ENCODE assay signal across 6 cellular contexts in the genomic region with DNA sequence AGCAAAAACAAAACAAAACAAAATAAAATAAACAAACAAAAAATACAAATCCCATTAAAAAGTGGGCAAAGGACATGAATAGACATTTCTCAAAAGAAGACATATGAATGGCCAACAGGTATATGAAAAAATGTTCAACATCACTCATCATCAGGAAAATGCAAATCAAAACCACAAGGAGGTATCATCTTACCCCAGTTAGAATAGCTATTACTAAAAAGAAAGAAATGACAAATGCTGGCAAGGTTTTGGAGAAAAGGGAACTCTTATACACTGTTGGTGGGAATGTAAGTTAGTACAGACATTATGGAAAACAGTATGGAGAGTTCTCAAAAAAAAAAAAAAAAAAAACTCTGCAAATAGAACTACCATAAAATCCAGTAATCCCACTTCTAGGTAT. TPM values are rescaled to one million over a fixed set of nuclear protein-coding genes. Genes with fewer than 3 reads are reported as not detected.
DNase-seq lines count a peak whose midpoint lies in the region; ATAC-seq and TF ChIP-seq lines count a peak whose summit lies in the region.
"Not testable (repeated sequence)": the region's sequence is repeated elsewhere in the genome, so short reads cannot be mapped to it uniquely, and the experiment has no call there.

No MANE protein-coding gene starts in this region.

- H3K4me3 Mint-ChIP-seq in activated T-helper 17 cell treated with anti-CD3 and anti-CD28 coated beads, Interleukin-2, amount 50 U/mL, for 72 hours: not testable (repeated sequence)

- not testable (repeated sequence) for H2AFZ ChIP-seq in mammary epithelial cell (ENCODE audit: low read depth, low read length)

- not testable (repeated sequence) for H3K4me1 ChIP-seq in HEK293 (ENCODE audit: control insufficient read depth, insufficient read depth, low read length); mammary epithelial cell (ENCODE audit: insufficient read depth, low read length); foreskin keratinocyte

- POLR2A ChIA-PET in HEK293 (lab: Yijun Ruan, JAX): interaction anchor here (0.6 kb wide), 2 partner anchors 183 to 304 kb away, joined by 3 read pairs; no protein-coding TSS in a partner anchor

- H3K27me3 ChIP-seq in mammary epithelial cell (ENCODE audit: insufficient read depth, low read length); foreskin keratinocyte: not testable (repeated sequence)

- ATAC-seq in activated T-helper 17 cell treated with anti-CD3 and anti-CD28 coated beads, Interleukin-2, amount 50 U/mL, for 72 hours (replicated peaks): peak; percentile 32
- peak; percentile 14 for ATAC-seq in foreskin keratinocyte

- dilution Hi-C loops in mammary epithelial cell (cut with HindIII; ENCODE audit: low sequenced_read_pairs): loop anchor here (5.0 kb wide), 1 partner anchor 49 kb away; no protein-coding TSS in a partner anchor

- H3K4me2 ChIP-seq in mammary epithelial cell (ENCODE audit: insufficient read depth, low read depth, low read length): not testable (repeated sequence)

- not testable (repeated sequence) for H3K4me1 Mint-ChIP-seq in activated T-helper 17 cell treated with anti-CD3 and anti-CD28 coated beads, Interleukin-2, amount 50 U/mL, for 72 hours

- not testable (repeated sequence) for H3K4me3 ChIP-seq in HEK293 (ENCODE audit: low read depth, low read length); mammary epithelial cell (replicated peaks in 1 of 3; ENCODE audit: insufficient read depth in 1 of 3, low read depth in 2 of 3, low read length in 3 of 3)

- H3K27ac Mint-ChIP-seq in activated T-helper 17 cell treated with anti-CD3 and anti-CD28 coated beads, Interleukin-2, amount 50 U/mL, for 72 hours: not testable (repeated sequence)

- DNase-seq in M059J (ENCODE audit: low read depth): peak; percentile 10
- DNase-seq in NCI-H526 treated with DMSO at 0.1 percent for 48 hours (lab: John Stamatoyannopoulos, UW): peak; percentile 7
- DNase-seq in mammary epithelial cell: peak; percentile 45
- peak; percentile 40 to 64 for DNase-seq in foreskin keratinocyte

- not testable (repeated sequence) for H3K9ac ChIP-seq in mammary epithelial cell (ENCODE audit: insufficient read depth, low read length)

- H3K36me3 Mint-ChIP-seq in activated T-helper 17 cell treated with anti-CD3 and anti-CD28 coated beads, Interleukin-2, amount 50 U/mL, for 72 hours (ENCODE audit: low read depth): not testable (repeated sequence)

- H3K9me3 Mint-ChIP-seq in activated T-helper 17 cell treated with anti-CD3 and anti-CD28 coated beads, Interleukin-2, amount 50 U/mL, for 72 hours: not testable (repeated sequence)

- not testable (repeated sequence) for H3K27ac ChIP-seq in HEK293 (ENCODE audit: extremely low read depth, low read depth, low read length); mammary epithelial cell (ENCODE audit: insufficient read depth, low read depth, low read length); foreskin keratinocyte

- peaks cover 21% of the 10 kb centered on the region for H3K27me3 Mint-ChIP-seq in activated T-helper 17 cell treated with anti-CD3 and anti-CD28 coated beads, Interleukin-2, amount 50 U/mL, for 72 hours

- H4K20me1 ChIP-seq in mammary epithelial cell (ENCODE audit: insufficient read depth, low read length): not testable (repeated sequence)

- H3K79me2 ChIP-seq in mammary epithelial cell (ENCODE audit: insufficient read depth, low read length): not testable (repeated sequence)

- not testable (repeated sequence) for TF ChIP-seq CTCF in HEK293 (tag by site-specific recombination; IDR thresholded peaks at IDR 0.05); mammary epithelial cell (conservative IDR thresholded peaks at IDR 0.05 in 1 of 2, IDR thresholded peaks at IDR 0.05 in 1 of 2; ENCODE audit: extremely low read depth in 1 of 2, insufficient read depth in 1 of 2, low read depth in 1 of 2, low read length in 2 of 2)
- peak; percentile 36 for TF ChIP-seq CTCF in foreskin keratinocyte (conservative IDR thresholded peaks at IDR 0.05)

- in situ Hi-C loops in mammary epithelial cell (cut with MboI; ENCODE audit: low sequenced_read_pairs in 2 of 2): not testable (repeated sequence)

- BruUV-seq in mammary epithelial cell (replicated peaks; lab: Mats Ljungman, UMichigan): not testable (repeated sequence)

- CTCF ChIA-PET in HEK293 (lab: Yijun Ruan, JAX): interaction anchor here (0.6 to 2.3 kb wide), 2 partner anchors 42 to 116 kb away, joined by 3 to 9 read pairs; no protein-coding TSS in a partner anchor
- CTCF ChIA-PET in mammary epithelial cell (lab: Charles Lee; ENCODE audit: low non-redundant PET): not testable (repeated sequence)

- not testable (repeated sequence) for H3K9me3 ChIP-seq in HEK293 (ENCODE audit: control insufficient read depth, insufficient read depth, low read depth, low read length); mammary epithelial cell (replicated peaks; ENCODE audit: insufficient read depth, low read length)

- not testable (repeated sequence) for H3K36me3 ChIP-seq in HEK293 (ENCODE audit: control insufficient read depth in 2 of 2, insufficient read depth in 1 of 2, low read length in 2 of 2); mammary epithelial cell (ENCODE audit: insufficient read depth, low read length)

- intact Hi-C loops in mammary epithelial cell (cut with micrococcal nuclease): not testable (repeated sequence)

TF ChIP-seq in HEK293, 187 proteins besides CTCF, POLR2A, EP300 and RAD21:
- TF ChIP-seq, protein P1, sequence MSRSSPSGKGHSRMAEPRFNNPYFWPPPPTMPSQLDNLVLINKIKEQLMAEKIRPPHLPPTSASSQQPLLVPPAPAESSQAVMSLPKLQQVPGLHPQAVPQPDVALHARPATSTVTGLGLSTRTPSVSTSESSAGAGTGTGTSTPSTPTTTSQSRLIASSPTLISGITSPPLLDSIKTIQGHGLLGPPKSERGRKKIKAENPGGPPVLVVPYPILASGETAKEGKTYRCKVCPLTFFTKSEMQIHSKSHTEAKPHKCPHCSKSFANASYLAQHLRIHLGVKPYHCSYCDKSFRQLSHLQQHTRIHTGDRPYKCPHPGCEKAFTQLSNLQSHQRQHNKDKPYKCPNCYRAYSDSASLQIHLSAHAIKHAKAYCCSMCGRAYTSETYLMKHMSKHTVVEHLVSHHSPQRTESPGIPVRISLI (tag by site-specific recombination; IDR thresholded peaks at IDR 0.05): 0 out of 2 replicates have a peak, but pooled peaks have one; percentile 28
- peak; percentile 69 for TF ChIP-seq SCRT2 (tag by site-specific recombination; IDR thresholded peaks at IDR 0.05)

RNA-seq across cellular contexts. Expression of a gene that starts 8.0 kb away (rescaled TPM):
- 0.34 and 5.0 TPM in 2 replicates for total RNA-seq in M059J (2014; rRNA removed; shearing (Covaris generic))
- total RNA-seq in activated T-helper 17 cell treated with anti-CD3 and anti-CD28 coated beads, Interleukin-2, amount 50 U/mL, for 72 hours: 1 to 10 TPM; 1.4 to 2.2 TPM
- total RNA-seq in mammary epithelial cell (10 to 100 TPM; 11.8 to 23.3 TPM), foreskin keratinocyte (14.7 and 21.1 TPM in 2 replicates)
- polyA plus RNA-seq in mammary epithelial cell (17.7 TPM), foreskin keratinocyte (13.6 and 21.5 TPM in 2 replicates)
- 48.8 TPM for polyA minus RNA-seq in mammary epithelial cell
